ENCODE assay signal across 11 cellular contexts in the genomic region with DNA sequence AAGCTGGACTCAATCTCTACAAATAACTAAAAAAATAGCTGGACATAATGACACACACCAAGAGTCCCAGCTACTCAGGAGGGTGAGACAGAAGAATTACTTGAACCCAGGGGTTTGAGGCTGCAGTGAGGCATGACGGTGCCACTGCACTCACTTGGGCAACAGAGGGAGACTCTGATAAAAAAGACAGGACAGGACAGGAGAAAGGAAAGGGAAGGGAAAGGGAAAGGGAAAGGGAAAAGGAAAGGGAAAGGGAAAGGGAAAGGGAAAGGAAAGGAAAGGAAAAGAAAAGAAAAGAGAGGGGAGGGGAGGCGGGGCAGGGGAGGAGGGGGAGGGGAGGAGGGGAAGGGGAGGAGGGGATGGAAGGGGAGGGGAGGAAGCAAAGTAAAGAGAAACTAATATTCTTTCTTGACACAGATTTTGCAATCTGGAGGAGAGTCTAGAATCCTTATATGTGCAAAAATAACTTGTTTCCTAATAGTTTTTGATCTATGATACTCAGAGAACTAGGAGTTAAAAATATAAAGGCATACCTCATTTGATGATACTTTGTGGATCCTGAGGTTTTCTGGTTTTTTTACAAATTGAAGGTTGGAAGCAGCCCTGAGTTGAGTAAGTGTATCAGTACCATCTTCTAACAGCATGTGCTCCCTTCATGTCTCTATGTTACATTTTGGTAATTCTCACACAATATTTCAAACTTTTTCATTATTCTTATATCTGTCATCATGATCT. TPM values are rescaled to one million over a fixed set of nuclear protein-coding genes. Genes with fewer than 3 reads are reported as not detected.
DNase-seq lines count a peak whose midpoint lies in the region; ATAC-seq and TF ChIP-seq lines count a peak whose summit lies in the region.
"Had no signal": no experiment of that assay in that cellular context is flagged by ENCODE, and none has a peak within 500 bp of the region (broad histone marks: within the 10 kb centered on the region; RNA-seq: fewer than 3 reads in every experiment).

No MANE protein-coding gene starts in this region.

- H3K4me1 Mint-ChIP-seq in naive B cell, result peaks cover 30 to 47% (median 37%) of the 10 kb centered on the region in 3 donors

- no peak overlapping the region for H2AFZ ChIP-seq in DND-41 (ENCODE audit: low read depth, low read length)
- H2AFZ ChIP-seq in GM23248, result no peak overlapping the region

- no peak overlapping the region for H3K9ac ChIP-seq in DND-41 (ENCODE audit: low read depth, low read length)
- H3K9ac ChIP-seq in GM23248, result no peak overlapping the region
- H3K9ac ChIP-seq in SK-N-MC (ENCODE audit: insufficient read length), result no peak overlapping the region

- peaks cover 53% of the 10 kb centered on the region; the same call in 1 of the 2 replicates for H3F3A ChIP-seq in GM23248 (ENCODE audit: insufficient read depth)

- H3K4me2 ChIP-seq in DND-41 (ENCODE audit: insufficient read depth, low read length) (no peak overlapping the region), GM23248 (ENCODE audit: unreplicated experiment) (peak overlapping the region; percentile 11)

- WGBS in GM23248 (ENCODE audit: low coverage in 1 of 2, low lambda C conversion rate in 2 of 2, missing lambda C conversion rate in 2 of 2), 2 experiments, result 98 to 100% methylated on average over 1 to 2 of the region's 2 CpGs

- no peaks in the 10 kb centered on the region for H3K27me3 ChIP-seq in DND-41 (ENCODE audit: insufficient read depth, low read length, poor library complexity)
- H3K27me3 ChIP-seq in GM23248 (replicated peaks; ENCODE audit: insufficient read depth), result no peaks in the 10 kb centered on the region
- H3K27me3 ChIP-seq in ascending aorta, result no peaks in the 10 kb centered on the region
- H3K27me3 ChIP-seq: stomach had no signal

- in situ Hi-C loops in GM23248 (cut with MboI), result no loop called here

- peak overlapping the region in 3 of 8 donors; percentile 19 to 68 (median 66) for H3K4me3 Mint-ChIP-seq in naive B cell

- no peaks in the 10 kb centered on the region for H3K9me3 Mint-ChIP-seq in naive B cell

- H3K27me3 Mint-ChIP-seq in naive B cell, result no peaks in the 10 kb centered on the region

- no peak overlapping the region for H3K4me3 ChIP-seq in DND-41 (ENCODE audit: low read depth in 1 of 2, low read length in 2 of 2)
- H3K4me3 ChIP-seq in GM23248, result peak overlapping the region; percentile 16; the same call in 1 of the 2 replicates
- no peak overlapping the region for H3K4me3 ChIP-seq in SK-N-MC
- no peak overlapping the region for H3K4me3 ChIP-seq in ascending aorta
- H3K4me3 ChIP-seq: stomach had no signal

- H3K9me3 ChIP-seq in DND-41 (ENCODE audit: insufficient read depth, low read length, severe bottlenecking) (no peaks in the 10 kb centered on the region), GM23248 (ENCODE audit: low read depth) (no peaks in the 10 kb centered on the region), SK-N-MC (ENCODE audit: low read depth, low read length) (no peaks in the 10 kb centered on the region), ascending aorta (no peaks in the 10 kb centered on the region)
- H3K9me3 ChIP-seq: stomach had no signal

- H3K4me1 ChIP-seq in DND-41 (ENCODE audit: insufficient read depth, low read length) (peaks cover 38% of the 10 kb centered on the region), GM23248 (ENCODE audit: insufficient read depth) (peaks cover 50% of the 10 kb centered on the region), ascending aorta (peaks cover 0 to 10% of the 10 kb centered on the region in 2 donors)

- H4K20me1 ChIP-seq in DND-41 (ENCODE audit: insufficient read depth, low read length) (peaks cover 59% of the 10 kb centered on the region), GM23248 (ENCODE audit: insufficient read depth) (peaks cover 45% of the 10 kb centered on the region)

- peak overlapping the region in 4 of 6 donors; percentile 58 to 91 (median 76) for H3K27ac Mint-ChIP-seq in naive B cell

- H3K27ac ChIP-seq in DND-41 (ENCODE audit: low read length) (no peak overlapping the region), GM23248 (no peak overlapping the region), SK-N-MC (peak overlapping the region; percentile 25; the same call in 1 of the 2 replicates), ascending aorta (no peak overlapping the region)

- H3K36me3 Mint-ChIP-seq in naive B cell, result no peaks in the 10 kb centered on the region

- DNase-seq in DND-41, result no peak
- peak; percentile 24 for DNase-seq in GM23248
- DNase-seq in SK-N-MC (ENCODE audit: low read depth, low spot score), result no peak
- DNase-seq in naive B cell, result no peak
- DNase-seq in ascending aorta (ENCODE audit: low spot score in 2 of 2), result no peak
- no peak for DNase-seq in Kasumi-1 (lab: John Stamatoyannopoulos, UW)
- no peak for DNase-seq in NCI-H345 treated with DMSO at 0.1 percent for 48 hours (lab: John Stamatoyannopoulos, UW; ENCODE audit: unreplicated experiment)
- DNase-seq in NCI-H1436 (lab: John Stamatoyannopoulos, UW), result no peak
- DNase-seq: caudate nucleus, NCI-H1694, stomach had no signal

- H3K36me3 ChIP-seq in DND-41 (ENCODE audit: insufficient read depth, low read length), result peaks cover 75% of the 10 kb centered on the region
- H3K36me3 ChIP-seq in GM23248 (ENCODE audit: low read depth), result peaks cover 61% of the 10 kb centered on the region
- peaks cover 42% of the 10 kb centered on the region; the same call in 1 of the 2 replicates for H3K36me3 ChIP-seq in SK-N-MC (ENCODE audit: insufficient read depth, low read length)
- peaks cover 12 to 17% of the 10 kb centered on the region in 2 donors for H3K36me3 ChIP-seq in ascending aorta

- no peaks in the 10 kb centered on the region for H3K9me2 ChIP-seq in GM23248 (ENCODE audit: insufficient read depth)

- ATAC-seq in DND-41 (ENCODE audit: insufficient read depth, low read depth) (peak; percentile 65), naive B cell (ENCODE audit: low read depth in 2 of 2) (no peak)

- TF ChIP-seq CTCF in DND-41 (IDR thresholded peaks at IDR 0.05; ENCODE audit: borderline replicate concordance, extremely low read depth, low read length, poor library complexity, severe bottlenecking) (no peak), ascending aorta (IDR thresholded peaks at IDR 0.05) (no peak)

- intact Hi-C loops in ascending aorta (cut with DNase I), result no loop called here

- H3K79me2 ChIP-seq in DND-41 (ENCODE audit: insufficient read depth, low read length), result peaks cover 84% of the 10 kb centered on the region
- peaks cover 99% of the 10 kb centered on the region for H3K79me2 ChIP-seq in GM23248 (ENCODE audit: insufficient read depth)

RNA-seq across cellular contexts. Expression of a gene that starts 8.0 kb away (rescaled TPM):
- total RNA-seq in GM23248 (2014; rRNA removed; shearing (Covaris generic)), result 153 and 163 TPM in 2 replicates
- polyA plus RNA-seq in GM23248 (2016; fragmentation: Nextera tagmentation; extraction: Ambion mirVana), result 181 and 186 TPM in 2 replicates
- polyA plus RNA-seq in naive B cell (ENCODE audit: low read depth in 6 of 6), result 10 to 100 TPM in 5 of 6 donors, 1 to 10 TPM in 1; 9.4 to 40.7 (median 25.2) TPM
- 43.3 TPM for total RNA-seq in ascending aorta

RNA-seq across cellular contexts. Expression of a gene that starts 15.8 kb away (rescaled TPM):
- total RNA-seq in GM23248 (2014; rRNA removed; shearing (Covaris generic)), result 6.4 and 8.1 TPM in 2 replicates
- polyA plus RNA-seq in GM23248 (2016; fragmentation: Nextera tagmentation; extraction: Ambion mirVana) (3.9 and 4.0 TPM in 2 replicates), naive B cell (ENCODE audit: low read depth in 6 of 6) (10 to 100 TPM; 19.8 to 33.5 (median 25.0) TPM)
- 12.3 TPM for total RNA-seq in ascending aorta

RNA-seq across cellular contexts. Expression of a gene that starts 29.7 kb away (rescaled TPM):
- 5.7 and 7.1 TPM in 2 replicates for total RNA-seq in GM23248 (2014; rRNA removed; shearing (Covaris generic))
- 8.1 and 10.3 TPM in 2 replicates for polyA plus RNA-seq in GM23248 (2016; fragmentation: Nextera tagmentation; extraction: Ambion mirVana)
- polyA plus RNA-seq in naive B cell (ENCODE audit: low read depth in 6 of 6), result 1 to 10 TPM; 1.8 to 3.0 (median 2.2) TPM
- total RNA-seq in ascending aorta, result 2.9 TPM
